ENCODE assay signal across 1 cellular context in genomic region chr6:36128073-36128472, GRCh38.
TF ChIP-seq lines count a peak whose summit lies in the region.

No MANE protein-coding gene starts in this region.

TF ChIP-seq in IMR-90, 13 proteins besides CTCF, POLR2A, EP300 and RAD21:
- no peak for TF ChIP-seq CHD1 (IDR thresholded peaks at IDR 0.05; ENCODE audit: low read depth, low read length)
- no peak for TF ChIP-seq SMC3 (IDR thresholded peaks at IDR 0.05; ENCODE audit: low read depth, low read length)
- TF ChIP-seq MAZ (IDR thresholded peaks at IDR 0.05; ENCODE audit: borderline replicate concordance, low read depth, low read length): no peak
- no peak for TF ChIP-seq MXI1 (IDR thresholded peaks at IDR 0.05; ENCODE audit: borderline replicate concordance, low read depth, low read length)
- no peak for TF ChIP-seq FOS (IDR thresholded peaks at IDR 0.05; ENCODE audit: low read depth, low read length)
- TF ChIP-seq USF2 (IDR thresholded peaks at IDR 0.05; ENCODE audit: low read depth, low read length): no peak
- TF ChIP-seq MAFK (IDR thresholded peaks at IDR 0.05; ENCODE audit: low read depth, low read length): no peak
- no peak for TF ChIP-seq CEBPB (IDR thresholded peaks at IDR 0.05; ENCODE audit: low read depth, low read length)
